Comparison of ENCODE assay signal across 10 cellular contexts in genomic region chr5:158953929-158954534, GRCh38.
DNase-seq lines count a peak whose midpoint lies in the region; ATAC-seq lines count a peak whose summit lies in the region.
"Had no signal": no experiment of that assay in that cellular context is flagged by ENCODE, and none has a peak within 500 bp of the region (broad histone marks: within the 10 kb centered on the region; RNA-seq: fewer than 3 reads in every experiment).

No MANE protein-coding gene starts in this region.

- H3K4ac ChIP-seq in trophoblast cell (ENCODE audit: low read depth, low read length): no peak overlapping the region

- no peaks in the 10 kb centered on the region for H3K27me3 Mint-ChIP-seq in memory B cell
- no peaks in the 10 kb centered on the region for H3K27me3 Mint-ChIP-seq in immature natural killer cell (ENCODE audit: low read depth in 3 of 3)

- H3K4me3 ChIP-seq in GM23248: no peak overlapping the region
- H3K4me3 ChIP-seq in trophoblast cell (ENCODE audit: low read depth, low read length): no peak overlapping the region
- H3K4me3 ChIP-seq: sigmoid colon had no signal

- no peak overlapping the region for H2BK12ac ChIP-seq in trophoblast cell (ENCODE audit: low read length)

- H4K12ac ChIP-seq in trophoblast cell (ENCODE audit: low read depth, low read length): no peak overlapping the region

- no peak overlapping the region for H2BK5ac ChIP-seq in trophoblast cell (ENCODE audit: low read depth, low read length, poor library complexity)

- in situ Hi-C loops in GM23248 (cut with MboI): no loop called here
- in situ Hi-C loops in G401 (cut with HindIII; ENCODE audit: low sequenced_read_pairs): no loop called here

- H3K4me1 Mint-ChIP-seq in memory B cell (peaks cover 65% of the 10 kb centered on the region), immature natural killer cell (no peaks in the 10 kb centered on the region)

- H3K9ac ChIP-seq in GM23248 (0 out of 2 replicates have a peak overlapping the region, but pooled peaks have one; percentile 1), trophoblast cell (ENCODE audit: low read length) (no peak overlapping the region)

- no peaks in the 10 kb centered on the region for H3K9me3 ChIP-seq in GM23248 (ENCODE audit: low read depth)
- H3K9me3 ChIP-seq in trophoblast cell (ENCODE audit: insufficient read depth, low read depth, low read length): no peaks in the 10 kb centered on the region
- H3K9me3 ChIP-seq: sigmoid colon had no signal

- no peak overlapping the region for H2BK120ac ChIP-seq in trophoblast cell (ENCODE audit: insufficient read depth, low read length, poor library complexity)

- no peaks in the 10 kb centered on the region for H3K9me2 ChIP-seq in GM23248 (ENCODE audit: insufficient read depth)

- peak; percentile 78 for ATAC-seq in GM18873 (IDR thresholded peaks at IDR 0.05; ENCODE audit: low FRiP score, unreplicated experiment)
- peak; percentile 64 for ATAC-seq in HG03558 (IDR thresholded peaks at IDR 0.05; ENCODE audit: extremely low read depth, unreplicated experiment)
- peak; percentile 77 for ATAC-seq in memory B cell (ENCODE audit: low read depth)

- H3K23ac ChIP-seq in trophoblast cell (ENCODE audit: low read length): no peak overlapping the region

- H3K27ac Mint-ChIP-seq in memory B cell (peak overlapping the region; percentile 97), immature natural killer cell (no peak overlapping the region)

- peaks cover 9% of the 10 kb centered on the region; the same call in 1 of the 2 replicates for H3F3A ChIP-seq in GM23248 (ENCODE audit: insufficient read depth)

- no peaks in the 10 kb centered on the region for H3K9me3 Mint-ChIP-seq in memory B cell
- peaks cover 0 to 2% (median 0%) of the 10 kb centered on the region in 6 donors for H3K9me3 Mint-ChIP-seq in immature natural killer cell

- H4K20me1 ChIP-seq in GM23248 (ENCODE audit: insufficient read depth): no peaks in the 10 kb centered on the region

- no peak overlapping the region for H2AK5ac ChIP-seq in trophoblast cell (ENCODE audit: low read length)

- no peaks in the 10 kb centered on the region for H3K79me1 ChIP-seq in trophoblast cell (ENCODE audit: low read length)

- H2AFZ ChIP-seq in GM23248 (peak overlapping the region; percentile 13; the same call in 1 of the 2 replicates), trophoblast cell (ENCODE audit: insufficient read depth, low read length, poor library complexity) (no peak overlapping the region)

- H3K4me3 Mint-ChIP-seq in memory B cell (peak overlapping the region; percentile 67), immature natural killer cell (no peak overlapping the region)

- H3K27ac ChIP-seq in GM23248 (no peak overlapping the region), trophoblast cell (ENCODE audit: low read depth, low read length) (no peak overlapping the region)
- H3K27ac ChIP-seq: sigmoid colon had no signal

- no peak overlapping the region for H4K8ac ChIP-seq in trophoblast cell (ENCODE audit: low read depth, low read length)

- no peaks in the 10 kb centered on the region for H3K27me3 ChIP-seq in GM23248 (replicated peaks; ENCODE audit: insufficient read depth)
- H3K27me3 ChIP-seq in trophoblast cell (ENCODE audit: insufficient read depth, low read length): no peaks in the 10 kb centered on the region
- H3K27me3 ChIP-seq: sigmoid colon had no signal

- H3K79me2 ChIP-seq in GM23248 (ENCODE audit: insufficient read depth) (peaks cover 29% of the 10 kb centered on the region; the same call in 1 of the 2 replicates), trophoblast cell (ENCODE audit: control insufficient read depth, insufficient read depth, low read length, poor library complexity) (no peaks in the 10 kb centered on the region)

- peaks cover 25% of the 10 kb centered on the region for H3K4me1 ChIP-seq in GM23248 (ENCODE audit: insufficient read depth)
- H3K4me1 ChIP-seq in trophoblast cell (ENCODE audit: control insufficient read depth in 1 of 2, insufficient read depth in 2 of 2, low read length in 2 of 2): no peaks in the 10 kb centered on the region
- H3K4me1 ChIP-seq: sigmoid colon had no signal

- H3K18ac ChIP-seq in trophoblast cell (ENCODE audit: low read length): no peak overlapping the region

- H3K14ac ChIP-seq in trophoblast cell (ENCODE audit: low read length): no peak overlapping the region

- H4K91ac ChIP-seq in trophoblast cell (ENCODE audit: low read depth, low read length): no peak overlapping the region

- WGBS in GM23248 (ENCODE audit: low coverage in 1 of 2, low lambda C conversion rate in 2 of 2, missing lambda C conversion rate in 2 of 2), 2 experiments: 33 to 35% methylated on average over 11 of the region's 11 CpGs
- no CpG with 5 or more reads among the region's 11 CpGs for WGBS in trophoblast cell (ENCODE audit: extremely low coverage, insufficient coverage, insufficient read length)

- H3K36me3 Mint-ChIP-seq in memory B cell (peaks cover 6% of the 10 kb centered on the region), immature natural killer cell (no peaks in the 10 kb centered on the region)

- DNase-seq in GM23248: peak; percentile 63
- DNase-seq in memory B cell (ENCODE audit: low spot score in 2 of 2): peak; percentile 54 to 72
- no peak for DNase-seq in immature natural killer cell
- DNase-seq in mucosa of gallbladder (ENCODE audit: low spot score): no peak
- no peak for DNase-seq in trophoblast cell
- no peak for DNase-seq in G401 (ENCODE audit: low spot score)
- DNase-seq: activated CD4-positive, alpha-beta T cell treated with anti-CD3 and anti-CD28 coated beads, Interleukin-2, amount 50 U/mL, for 1 hour; sigmoid colon had no signal

- H3K4me2 ChIP-seq in GM23248 (ENCODE audit: unreplicated experiment) (peak overlapping the region; percentile 30), trophoblast cell (ENCODE audit: low read length) (no peak overlapping the region)

- no peaks in the 10 kb centered on the region for H3K36me3 ChIP-seq in GM23248 (ENCODE audit: low read depth)
- H3K36me3 ChIP-seq in trophoblast cell (ENCODE audit: control insufficient read depth in 1 of 2, insufficient read depth in 2 of 2, low read length in 2 of 2): no peaks in the 10 kb centered on the region
- H3K36me3 ChIP-seq: sigmoid colon had no signal

Comparison
In these comparisons a context has a peak if more than half of its experiments do, and no peak if none do; other contexts are left out.
1. DNase-seq: peak in GM23248 (single experiment) and memory B cell (2 of 2); none in immature natural killer cell (0 of 3), mucosa of gallbladder (single experiment), trophoblast cell (0 of 2) and G401 (single experiment).
2. Peak in every context shown above with its lines, with median percentiles within 50 percentile points of each other: ATAC-seq.